8 cellular contexts compared by ENCODE assay signal in genomic region chr3:184185461-184186183, GRCh38. TPM values are rescaled to one million over a fixed set of nuclear protein-coding genes. Genes with fewer than 3 reads are reported as not detected.
A peak's percentile ranks its signal among the peaks of the same experiment; 100 is the strongest.
DNase-seq lines count a peak whose midpoint lies in the region; ATAC-seq and TF ChIP-seq lines count a peak whose summit lies in the region.

No MANE protein-coding gene starts in this region.

- TSS peak; percentile 97 for BruUV-seq in Panc1 (replicated peaks; lab: Mats Ljungman, UMichigan)

- CTCF ChIA-PET in Panc1 (lab: Charles Lee) = interaction anchor here (0.5 to 1.0 kb wide), 3 partner anchors 10 to 283 kb away, joined by 3 to 6 read pairs (median 4); no protein-coding TSS in a partner anchor

- POLR2A ChIA-PET in Panc1 (lab: Charles Lee) = interaction anchor here (0.6 kb wide), 1 partner anchor 740 kb away, joined by 4 read pairs; no protein-coding TSS in a partner anchor

- ATAC-seq in GM21786 (IDR thresholded peaks at IDR 0.05; ENCODE audit: unreplicated experiment) (peak; percentile 96), Panc1 (peak; percentile 95)

- peak overlapping the region; percentile 97 for H3K4me2 ChIP-seq in KMS-11

- intact Hi-C loops in Panc1 (cut with micrococcal nuclease; ENCODE audit: unreplicated experiment) (no loop called here), esophagus squamous epithelium (cut with DNase I) (no loop called here)

- peaks cover 20% of the 10 kb centered on the region; the same call in 1 of the 2 replicates for H3K36me3 ChIP-seq in KMS-11 (ENCODE audit: insufficient read depth)
- H3K36me3 ChIP-seq in Panc1 (ENCODE audit: control insufficient read depth, insufficient read depth, low read length) = peaks cover 34% of the 10 kb centered on the region
- H3K36me3 ChIP-seq in esophagus squamous epithelium = peaks cover 33 to 76% (median 59%) of the 10 kb centered on the region in 3 donors

- TF ChIP-seq CTCF in KMS-11 (conservative IDR thresholded peaks at IDR 0.05; ENCODE audit: low read depth, low read length) (no peak), Panc1 (IDR thresholded peaks at IDR 0.05) (no peak), esophagus squamous epithelium (IDR thresholded peaks at IDR 0.05) (peak in 1 of 6 experiments; percentile 34)

- H3K27me3 ChIP-seq in KMS-11 (ENCODE audit: insufficient read depth, low read depth) (no peaks in the 10 kb centered on the region), Panc1 (ENCODE audit: control insufficient read depth, insufficient read depth, low read length) (no peaks in the 10 kb centered on the region), esophagus squamous epithelium (no peaks in the 10 kb centered on the region)

- H4K20me1 ChIP-seq in KMS-11 (ENCODE audit: insufficient read depth) = no peaks in the 10 kb centered on the region; the same call in 1 of the 2 replicates

- 4 to 6% methylated on average over 14 to 23 of the region's 55 CpGs for WGBS in esophagus squamous epithelium, 2 donors

- H3K27ac ChIP-seq in KMS-11 = peak overlapping the region; percentile 84
- H3K27ac ChIP-seq in Panc1 (ENCODE audit: low read length) = peak overlapping the region; percentile 92
- peak overlapping the region; percentile 80 to 93 (median 91) for H3K27ac ChIP-seq in esophagus squamous epithelium

- TF ChIP-seq POLR2A in esophagus squamous epithelium (IDR thresholded peaks at IDR 0.05) = peak in 1 of 4 donors; percentile 29

- in situ Hi-C loops in Panc1 (cut with HindIII; ENCODE audit: low pct_unique_long_range_greater_than_20kb, low sequenced_read_pairs) = no loop called here

- H3K4me3 ChIP-seq in KMS-11 (IDR thresholded peaks at IDR 0.05; ENCODE audit: insufficient read depth, low read depth, low read length) (peak overlapping the region; percentile 15), Panc1 (ENCODE audit: low read depth in 2 of 2, low read length in 2 of 2) (peak overlapping the region; percentile 88 to 91), esophagus squamous epithelium (peak overlapping the region; percentile 49 to 97 (median 90))

- peaks cover 28% of the 10 kb centered on the region for H3K79me2 ChIP-seq in KMS-11 (ENCODE audit: insufficient read depth, low read depth)

- H2AFZ ChIP-seq in KMS-11 (ENCODE audit: low read depth) = peak overlapping the region; percentile 80

- DNase-seq in DMS79 (lab: John Stamatoyannopoulos, UW) (peak; percentile 97), Panc1 (ENCODE audit: low read depth, low spot score) (peak; percentile 97), activated T-helper 1 cell treated with Interleukin-2 at 50 U/mL for 16 hours (ENCODE audit: low read depth) (peak; percentile 100), esophagus squamous epithelium (lab: John Stamatoyannopoulos, UW) (peak; percentile 96), myocyte (ENCODE audit: low read depth) (peak; percentile 99)
- peak; percentile 98 to 100 for DNase-seq in stimulated activated CD8-positive, alpha-beta memory T cell treated with anti-CD3 and anti-CD28 coated beads, Interleukin-7, amount 100 ng/mL, for 4 hours (ENCODE audit: low read depth in 2 of 2)

- H3K4me1 ChIP-seq in KMS-11 (ENCODE audit: low read depth, poor library complexity, severe bottlenecking) (peaks cover 16% of the 10 kb centered on the region), Panc1 (ENCODE audit: control insufficient read depth, insufficient read depth, low read length) (peaks cover 15% of the 10 kb centered on the region), esophagus squamous epithelium (peaks cover 16 to 38% (median 21%) of the 10 kb centered on the region in 3 donors)

- H3K9me3 ChIP-seq in Panc1 (ENCODE audit: control insufficient read depth, insufficient read depth, low read depth, low read length) (no peaks in the 10 kb centered on the region), esophagus squamous epithelium (no peaks in the 10 kb centered on the region)

- H3K9ac ChIP-seq in KMS-11 = peak overlapping the region; percentile 96

RNA-seq across cellular contexts. Expression of gene ABCF3, which starts 0.4 kb away (rescaled TPM):
- total RNA-seq in Panc1 (2021; ENCODE audit: unreplicated experiment) (101 TPM), esophagus squamous epithelium (10 to 100 TPM; 31.4 to 63.1 (median 40.5) TPM), myocyte (50.1 and 52.8 TPM in 2 replicates)
- 94.9 TPM for polyA plus RNA-seq in Panc1 (2012; ENCODE audit: insufficient read length)
- 63.7 TPM for polyA plus RNA-seq in myocyte (2012)

RNA-seq across cellular contexts. Expression of gene AP2M1, which starts 11.0 kb away (rescaled TPM):
- total RNA-seq in Panc1 (2021; ENCODE audit: unreplicated experiment) (335 TPM), esophagus squamous epithelium (100 to 1,000 TPM; 139 to 212 (median 208) TPM), myocyte (329 and 375 TPM in 2 replicates)
- 391 TPM for polyA plus RNA-seq in Panc1 (2012; ENCODE audit: insufficient read length)
- polyA plus RNA-seq in myocyte (2012) = 729 TPM

RNA-seq across cellular contexts. Expression of gene DVL3, which starts 30.4 kb away (rescaled TPM):
- total RNA-seq in Panc1 (2021; ENCODE audit: unreplicated experiment) (97.2 TPM), esophagus squamous epithelium (10 to 100 TPM; 28.9 to 45.2 (median 34.4) TPM), myocyte (119 and 139 TPM in 2 replicates)
- polyA plus RNA-seq in Panc1 (2012; ENCODE audit: insufficient read length) = 94.3 TPM
- polyA plus RNA-seq in myocyte (2012) = 117 TPM

RNA-seq across cellular contexts. Expression of gene VWA5B2, which starts 43.8 kb away (rescaled TPM):
- 0.28 TPM for total RNA-seq in Panc1 (2021; ENCODE audit: unreplicated experiment)
- 0.58 TPM for polyA plus RNA-seq in Panc1 (2012; ENCODE audit: insufficient read length)
- total RNA-seq in esophagus squamous epithelium = under 1 TPM in 1 of 4 donors, not detected in 3; 0.22 TPM
- not detected in 2 replicates for total RNA-seq in myocyte
- polyA plus RNA-seq in myocyte (2012) = 0.35 TPM

RNA-seq across cellular contexts. Expression of gene EIF2B5, which starts 50.5 kb away (rescaled TPM):
- 60.2 TPM for total RNA-seq in Panc1 (2021; ENCODE audit: unreplicated experiment)
- polyA plus RNA-seq in Panc1 (2012; ENCODE audit: insufficient read length) = 47.6 TPM
- 10 to 100 TPM; 27.2 to 51.5 (median 42.1) TPM for total RNA-seq in esophagus squamous epithelium
- 53.7 and 54.3 TPM in 2 replicates for total RNA-seq in myocyte
- polyA plus RNA-seq in myocyte (2012) = 32.4 TPM

Comparison
In these comparisons a context has a peak if more than half of its experiments do, and no peak if none do; other contexts are left out.
1. Peak in every context shown above with its lines: DNase-seq, ATAC-seq, H3K4me3 ChIP-seq and H3K27ac ChIP-seq.
2. H3K4me3 ChIP-seq: peak in every context shown above with its lines; median percentile 90 in esophagus squamous epithelium; 90 in Panc1; 15 in KMS-11.